ENCODE assay signal across 1 cellular context in genomic region chr20:5205348-5206210, GRCh38.
A peak's percentile ranks its signal among the peaks of the same experiment; 100 is the strongest.
TF ChIP-seq lines count a peak whose summit lies in the region.

No MANE protein-coding gene starts in this region.

TF ChIP-seq in HepG2, 621 proteins besides CTCF, POLR2A, EP300 and RAD21 (continued from another document and continues in another):
- no peak for TF ChIP-seq IRX3 (CRISPR knock-in tag; IDR thresholded peaks at IDR 0.05; ENCODE audit: borderline replicate concordance, low read depth)
- TF ChIP-seq TERF1 (CRISPR knock-in tag; IDR thresholded peaks at IDR 0.05): no peak
- peak; percentile 42 for TF ChIP-seq RBM22 (optimal IDR thresholded peaks at IDR 0.05; ENCODE audit: low read length)
- TF ChIP-seq ZNF33B (CRISPR knock-in tag; IDR thresholded peaks at IDR 0.05): no peak
- TF ChIP-seq RAD51 (IDR thresholded peaks at IDR 0.05; ENCODE audit: borderline replicate concordance): no peak
- TF ChIP-seq RFXAP (CRISPR knock-in tag; IDR thresholded peaks at IDR 0.05; ENCODE audit: borderline replicate concordance): 0 out of 2 replicates have a peak, but pooled peaks have one; percentile 39
- TF ChIP-seq PBX2 (CRISPR knock-in tag; IDR thresholded peaks at IDR 0.05): no peak
- TF ChIP-seq FOXJ3 (CRISPR knock-in tag; IDR thresholded peaks at IDR 0.05; ENCODE audit: borderline replicate concordance): 0 out of 2 replicates have a peak, but pooled peaks have one; percentile 40
- TF ChIP-seq BRCA1 (CRISPR knock-in tag; IDR thresholded peaks at IDR 0.05): no peak
- TF ChIP-seq GATAD1 (CRISPR knock-in tag; IDR thresholded peaks at IDR 0.05): peak; percentile 19; the same call in 1 of the 2 replicates
- TF ChIP-seq ZNF607 (CRISPR knock-in tag; IDR thresholded peaks at IDR 0.05; ENCODE audit: borderline replicate concordance): no peak
- TF ChIP-seq STAT5B (CRISPR knock-in tag; IDR thresholded peaks at IDR 0.05): no peak
- TF ChIP-seq KLF6 (CRISPR knock-in tag; IDR thresholded peaks at IDR 0.05): no peak
- TF ChIP-seq HINFP (CRISPR knock-in tag; IDR thresholded peaks at IDR 0.05; ENCODE audit: low read depth): no peak
- TF ChIP-seq ZNF784 (CRISPR knock-in tag; IDR thresholded peaks at IDR 0.05; ENCODE audit: borderline replicate concordance): peak; percentile 32; the same call in 1 of the 2 replicates
- peak; percentile 33; the same call in 1 of the 2 replicates for TF ChIP-seq RXRA (CRISPR knock-in tag; IDR thresholded peaks at IDR 0.05)
- 0 out of 2 replicates have a peak, but pooled peaks have one; percentile 43 for TF ChIP-seq IRF2 (CRISPR knock-in tag; IDR thresholded peaks at IDR 0.05)
- TF ChIP-seq CENPT (CRISPR knock-in tag; IDR thresholded peaks at IDR 0.05; ENCODE audit: low read depth): no peak
- 0 out of 2 replicates have a peak, but pooled peaks have one; percentile 33 for TF ChIP-seq ZNF800 (CRISPR knock-in tag; IDR thresholded peaks at IDR 0.05)
- peak; percentile 59; the same call in 1 of the 2 replicates for TF ChIP-seq AKAP8 (CRISPR knock-in tag; IDR thresholded peaks at IDR 0.05)
- TF ChIP-seq SMC3 (IDR thresholded peaks at IDR 0.05; ENCODE audit: low read length): peak; percentile 99
- no peak for TF ChIP-seq PAX8 (CRISPR knock-in tag; IDR thresholded peaks at IDR 0.05; ENCODE audit: borderline replicate concordance)
- no peak for TF ChIP-seq ZNF678 (CRISPR knock-in tag; IDR thresholded peaks at IDR 0.05)
- no peak for TF ChIP-seq ZNF484 (CRISPR knock-in tag; IDR thresholded peaks at IDR 0.05; ENCODE audit: borderline replicate concordance, low read depth)
- TF ChIP-seq ZNF264 (CRISPR knock-in tag; IDR thresholded peaks at IDR 0.05): peak; percentile 41; the same call in 1 of the 2 replicates
- peak; percentile 19; the same call in 1 of the 2 replicates for TF ChIP-seq DRAP1 (CRISPR knock-in tag; IDR thresholded peaks at IDR 0.05)
- peak; percentile 25; the same call in 1 of the 2 replicates for TF ChIP-seq RXRB (CRISPR knock-in tag; IDR thresholded peaks at IDR 0.05; ENCODE audit: borderline replicate concordance)
- TF ChIP-seq ATF6 (CRISPR knock-in tag; conservative IDR thresholded peaks at IDR 0.05): peak; percentile 84; the same call in 1 of the 2 replicates
- no peak for TF ChIP-seq ZNF720 (CRISPR knock-in tag; IDR thresholded peaks at IDR 0.05)
- TF ChIP-seq HNF1B (CRISPR knock-in tag; IDR thresholded peaks at IDR 0.05): peak; percentile 51
- TF ChIP-seq NR2C2 (CRISPR knock-in tag; IDR thresholded peaks at IDR 0.05; ENCODE audit: borderline replicate concordance): no peak
- no peak for TF ChIP-seq ZNF552 (CRISPR knock-in tag; IDR thresholded peaks at IDR 0.05; ENCODE audit: borderline replicate concordance)
- no peak for TF ChIP-seq ZGPAT (CRISPR knock-in tag; IDR thresholded peaks at IDR 0.05)
- no peak for TF ChIP-seq ZNF761 (CRISPR knock-in tag; conservative IDR thresholded peaks at IDR 0.05)
- TF ChIP-seq ZBTB4 (CRISPR knock-in tag; IDR thresholded peaks at IDR 0.05; ENCODE audit: borderline replicate concordance): no peak
- no peak for TF ChIP-seq TOPORS (CRISPR knock-in tag; IDR thresholded peaks at IDR 0.05)
- no peak for TF ChIP-seq ZNF530 (CRISPR knock-in tag; IDR thresholded peaks at IDR 0.05; ENCODE audit: low read depth)
- 0 out of 2 replicates have a peak, but pooled peaks have one; percentile 49 for TF ChIP-seq ZFP37 (CRISPR knock-in tag; IDR thresholded peaks at IDR 0.05; ENCODE audit: borderline replicate concordance)
- TF ChIP-seq ZKSCAN5 (CRISPR knock-in tag; IDR thresholded peaks at IDR 0.05): no peak
- no peak for TF ChIP-seq ATF1 (CRISPR knock-in tag; IDR thresholded peaks at IDR 0.05)
- no peak for TF ChIP-seq CBX2 (IDR thresholded peaks at IDR 0.05; ENCODE audit: low read depth, low read length)
- TF ChIP-seq CBX2 (CRISPR knock-in tag; IDR thresholded peaks at IDR 0.05; ENCODE audit: low read depth): no peak
- no peak for TF ChIP-seq POGZ (CRISPR knock-in tag; IDR thresholded peaks at IDR 0.05)
- peak; percentile 67; the same call in 1 of the 2 replicates for TF ChIP-seq PITX1 (CRISPR knock-in tag; IDR thresholded peaks at IDR 0.05)
- no peak for TF ChIP-seq MXD3 (CRISPR knock-in tag; IDR thresholded peaks at IDR 0.05)
- no peak for TF ChIP-seq ZBTB44 (CRISPR knock-in tag; IDR thresholded peaks at IDR 0.05)
- no peak for TF ChIP-seq HCFC1 (IDR thresholded peaks at IDR 0.05; ENCODE audit: low read depth, low read length)
- TF ChIP-seq GABPB1 (CRISPR knock-in tag; IDR thresholded peaks at IDR 0.05): no peak
